Comparison of ENCODE assay signal across 8 cellular contexts in genomic region chrX:48598645-48599044, GRCh38. TPM values are rescaled to one million over a fixed set of nuclear protein-coding genes. Genes with fewer than 3 reads are reported as not detected.
A peak's percentile ranks its signal among the peaks of the same experiment; 100 is the strongest.
DNase-seq lines count a peak whose midpoint lies in the region; TF ChIP-seq lines count a peak whose summit lies in the region.

No MANE protein-coding gene starts in this region.

- peak overlapping the region; percentile 89 for H4K12ac ChIP-seq in trophoblast cell (ENCODE audit: low read depth, low read length)

- peaks cover 32 to 48% of the 10 kb centered on the region in 2 donors for H3K36me3 Mint-ChIP-seq in CD14-positive monocyte

- H3K36me3 ChIP-seq in PC-9 (ENCODE audit: low read depth) (no peaks in the 10 kb centered on the region), trophoblast cell (ENCODE audit: control insufficient read depth in 1 of 2, insufficient read depth in 2 of 2, low read length in 2 of 2) (peaks cover 33 to 42% of the 10 kb centered on the region in 2 experiments)

- POLR2A ChIA-PET in PC-9 (lab: Charles Lee; ENCODE audit: unreplicated experiment), result interaction anchor here (0.6 kb wide), 1 partner anchor 91 kb away, joined by 6 read pairs; no protein-coding TSS in a partner anchor

- H4K8ac ChIP-seq in trophoblast cell (ENCODE audit: low read depth, low read length), result peak overlapping the region; percentile 77

- peak overlapping the region; percentile 33 for H3K4ac ChIP-seq in trophoblast cell (ENCODE audit: low read depth, low read length)

- peak overlapping the region; percentile 48 for H3K14ac ChIP-seq in trophoblast cell (ENCODE audit: low read length)

- H3K9me3 ChIP-seq in PC-9 (ENCODE audit: insufficient read depth, low read depth) (no peaks in the 10 kb centered on the region), trophoblast cell (ENCODE audit: insufficient read depth, low read depth, low read length) (no peaks in the 10 kb centered on the region)

- no peaks in the 10 kb centered on the region for H3K9me2 ChIP-seq in PC-9 (ENCODE audit: insufficient read depth)

- H3K4me3 Mint-ChIP-seq in CD14-positive monocyte, result peak overlapping the region; percentile 12 to 97

- peaks cover 6% of the 10 kb centered on the region for H3K79me1 ChIP-seq in trophoblast cell (ENCODE audit: low read length)

- peak overlapping the region; percentile 31 for H2BK120ac ChIP-seq in trophoblast cell (ENCODE audit: insufficient read depth, low read length, poor library complexity)

- peaks cover 0 to 3% (median 1%) of the 10 kb centered on the region in 3 donors for H3K27me3 Mint-ChIP-seq in CD14-positive monocyte (ENCODE audit: low read depth in 3 of 3)

- H3K23ac ChIP-seq in trophoblast cell (ENCODE audit: low read length), result no peak overlapping the region

- no peak overlapping the region for H3K9ac ChIP-seq in trophoblast cell (ENCODE audit: low read length)

- H3K27ac Mint-ChIP-seq in CD14-positive monocyte, result peak overlapping the region in 4 of 7 donors; percentile 99 to 100 (median 100)

- intact Hi-C loops in CD14-positive monocyte (cut with micrococcal nuclease), result no loop called here
- intact Hi-C loops in PC-9 (cut with micrococcal nuclease; ENCODE audit: unreplicated experiment), result no loop called here

- H3K4me1 Mint-ChIP-seq in CD14-positive monocyte, result peaks cover 6% of the 10 kb centered on the region

- no peaks in the 10 kb centered on the region for H3K79me2 ChIP-seq in PC-9 (ENCODE audit: low read depth)
- H3K79me2 ChIP-seq in trophoblast cell (ENCODE audit: control insufficient read depth, insufficient read depth, low read length, poor library complexity), result peaks cover 2% of the 10 kb centered on the region

- TF ChIP-seq CTCF in CD14-positive monocyte (IDR thresholded peaks at IDR 0.05), result no peak
- TF ChIP-seq CTCF in PC-9 (conservative IDR thresholded peaks at IDR 0.05), result no peak
- TF ChIP-seq CTCF in GM20000 (IDR thresholded peaks at IDR 0.05; ENCODE audit: extremely low read depth, missing control alignments), result no peak

- DNase-seq in CD14-positive monocyte (ENCODE audit: low spot score) (no peak), PC-9 (no peak), epithelial cell of prostate (ENCODE audit: low read depth, low spot score) (no peak), trophoblast cell (no peak), NCI-H1417 treated with DMSO at 0.1 percent for 48 hours (lab: John Stamatoyannopoulos, UW) (no peak), GM20000 (ENCODE audit: low spot score) (no peak), Kasumi-1 (lab: John Stamatoyannopoulos, UW) (no peak), NCI-H1417 (lab: John Stamatoyannopoulos, UW) (no peak)

- no CpG with 5 or more reads among the region's 24 CpGs for WGBS in trophoblast cell (ENCODE audit: extremely low coverage, insufficient coverage, insufficient read length)

- peak overlapping the region; percentile 70 for H4K91ac ChIP-seq in trophoblast cell (ENCODE audit: low read depth, low read length)

- BruUV-seq in PC-9 (replicated peaks; lab: Mats Ljungman, UMichigan), result TSS peak; percentile 62

- H3K27me3 ChIP-seq in PC-9 (ENCODE audit: insufficient read depth, low read depth), result no peaks in the 10 kb centered on the region
- H3K27me3 ChIP-seq in trophoblast cell (ENCODE audit: insufficient read depth, low read length), result no peaks in the 10 kb centered on the region

- peak overlapping the region; percentile 97 for H2AK5ac ChIP-seq in trophoblast cell (ENCODE audit: low read length)

- no peak overlapping the region for H2BK12ac ChIP-seq in trophoblast cell (ENCODE audit: low read length)

- H3K27ac ChIP-seq in PC-9 (no peak overlapping the region), epithelial cell of prostate (peak overlapping the region; percentile 90), trophoblast cell (ENCODE audit: low read depth, low read length) (no peak overlapping the region)

- no peak overlapping the region for H2BK5ac ChIP-seq in trophoblast cell (ENCODE audit: low read depth, low read length, poor library complexity)

- H3K4me3 ChIP-seq in PC-9 (no peak overlapping the region; the same call in 1 of the 2 replicates), trophoblast cell (ENCODE audit: low read depth, low read length) (no peak overlapping the region)

- H3K9me3 Mint-ChIP-seq in CD14-positive monocyte, result peaks cover 0 to 9% (median 7%) of the 10 kb centered on the region in 7 donors

- CTCF ChIA-PET in PC-9 (lab: Charles Lee), result no interaction called here

- H4K20me1 ChIP-seq in PC-9 (ENCODE audit: insufficient read depth), result no peaks in the 10 kb centered on the region

- no peak overlapping the region for H2AFZ ChIP-seq in PC-9
- H2AFZ ChIP-seq in trophoblast cell (ENCODE audit: insufficient read depth, low read length, poor library complexity), result peak overlapping the region; percentile 35

- H3K4me2 ChIP-seq in PC-9 (peak overlapping the region; percentile 65), trophoblast cell (ENCODE audit: low read length) (peak overlapping the region; percentile 78)

- peak overlapping the region; percentile 6 for H3K18ac ChIP-seq in trophoblast cell (ENCODE audit: low read length)

- H3F3A ChIP-seq in PC-9 (ENCODE audit: insufficient read depth, low read depth), result no peaks in the 10 kb centered on the region

- H3K4me1 ChIP-seq in PC-9 (replicated peaks; ENCODE audit: insufficient read depth) (no peaks in the 10 kb centered on the region), trophoblast cell (ENCODE audit: control insufficient read depth in 1 of 2, insufficient read depth in 2 of 2, low read length in 2 of 2) (peaks cover 4 to 5% of the 10 kb centered on the region in 2 experiments)

RNA-seq across cellular contexts. Expression of gene WDR13, which starts 1.4 kb away (rescaled TPM):
- 10 to 100 TPM; 68.6 to 93.3 TPM for polyA plus RNA-seq in CD14-positive monocyte
- total RNA-seq in PC-9 (2021), result 28.6 and 43.9 TPM in 2 replicates
- polyA plus RNA-seq in trophoblast cell (2013), result 22.0 and 22.6 TPM in 2 replicates

RNA-seq across cellular contexts. Expression of gene RBM3, which starts 24.4 kb away (rescaled TPM):
- 100 to 1,000 TPM; 187 to 203 TPM for polyA plus RNA-seq in CD14-positive monocyte
- total RNA-seq in PC-9 (2021), result 120 and 134 TPM in 2 replicates
- 159 and 161 TPM in 2 replicates for polyA plus RNA-seq in trophoblast cell (2013)

RNA-seq across cellular contexts. Expression of gene TBC1D25, which starts 59.1 kb away (rescaled TPM):
- polyA plus RNA-seq in CD14-positive monocyte, result 1 to 10 TPM; 5.7 to 6.6 TPM
- 7.4 and 9.0 TPM in 2 replicates for total RNA-seq in PC-9 (2021)
- polyA plus RNA-seq in trophoblast cell (2013), result 7.7 and 7.9 TPM in 2 replicates
